Comparison of ENCODE assay signal across 16 cellular contexts in genomic region chr4:61468091-61468720, GRCh38.
DNase-seq lines count a peak whose midpoint lies in the region; ATAC-seq and TF ChIP-seq lines count a peak whose summit lies in the region.
"Had no signal": no experiment of that assay in that cellular context is flagged by ENCODE, and none has a peak within 500 bp of the region (broad histone marks: within the 10 kb centered on the region; RNA-seq: fewer than 3 reads in every experiment).

No MANE protein-coding gene starts in this region.

- peak overlapping the region; percentile 61 for H3K27ac Mint-ChIP-seq in MCF 10A (ENCODE audit: low read depth, unreplicated experiment)
- H3K27ac Mint-ChIP-seq in activated naive CD4-positive, alpha-beta T cell treated with anti-CD3 and anti-CD28 coated beads, Interleukin-2, amount 10 ng/mL, durations not matched to agents 7 days and 5 days = no peak overlapping the region
- H3K27ac Mint-ChIP-seq: activated CD4-positive, alpha-beta T cell treated with anti-CD3 and anti-CD28 coated beads, Interleukin-2, amount 10 ng/mL, durations not matched to agents 7 days and 5 days; dendritic cell treated with granulocyte-macrophage colony-stimulating factor and Interleukin-4, amounts not matched to agents 40 ng/mL and 50 ng/mL, for 4 days had no signal

- DNase-seq in MCF 10A (ENCODE audit: unreplicated experiment) = peak; percentile 93
- DNase-seq in breast epithelium (ENCODE audit: low spot score in 2 of 2) = no peak
- peak; percentile 55 for DNase-seq in T1000 (lab: John Stamatoyannopoulos, UW)
- DNase-seq in foreskin keratinocyte = peak; percentile 84 to 93
- no peak for DNase-seq in Ammon's horn (ENCODE audit: low spot score)
- DNase-seq in activated naive CD4-positive, alpha-beta T cell treated with anti-CD3 and anti-CD28 coated beads, Interleukin-2, amount 10 ng/mL, durations not matched to agents 7 days and 5 days = no peak
- no peak for DNase-seq in stimulated activated CD8-positive, alpha-beta memory T cell treated with anti-CD3 and anti-CD28 coated beads, Interleukin-4, amount 100 ng/mL, for 48 hours
- no peak for DNase-seq in epidermal melanocyte (ENCODE audit: insufficient read length, low spot score)
- DNase-seq: activated CD4-positive, alpha-beta T cell treated with anti-CD3 and anti-CD28 coated beads, Interleukin-2, amount 10 ng/mL, durations not matched to agents 7 days and 5 days; activated effector memory CD4-positive, alpha-beta T cell treated with anti-CD3 and anti-CD28 coated beads, Interleukin-2, amount 50 U/mL, for 16 hours; heart left ventricle; mesendoderm; MG63; NCI-H524 treated with DMSO at 0.1 percent for 48 hours had no signal

- CTCF ChIA-PET in MCF 10A (lab: Yijun Ruan, JAX) = no interaction called here
- CTCF ChIA-PET in activated naive CD4-positive, alpha-beta T cell treated with anti-CD3 and anti-CD28 coated beads, Interleukin-2, amount 10 ng/mL, durations not matched to agents 7 days and 5 days (lab: Charles Lee) = no interaction called here

- no peak for TF ChIP-seq POLR2A in breast epithelium (IDR thresholded peaks at IDR 0.05)

- intact Hi-C loops in MCF 10A (cut with micrococcal nuclease) (loop anchor here (10.0 kb wide), 2 partner anchors 93 to 263 kb away; partner anchors contain the start of gene ADGRL3), breast epithelium (cut with DNase I; ENCODE audit: low total_unique reads) (no loop called here)

- no peaks in the 10 kb centered on the region for H3K36me3 Mint-ChIP-seq in MCF 10A (ENCODE audit: insufficient read depth, unreplicated experiment)
- no peaks in the 10 kb centered on the region for H3K36me3 Mint-ChIP-seq in activated naive CD4-positive, alpha-beta T cell treated with anti-CD3 and anti-CD28 coated beads, Interleukin-2, amount 10 ng/mL, durations not matched to agents 7 days and 5 days

- H3K27me3 Mint-ChIP-seq in MCF 10A (ENCODE audit: insufficient read depth, unreplicated experiment) = no peaks in the 10 kb centered on the region
- H3K27me3 Mint-ChIP-seq in activated naive CD4-positive, alpha-beta T cell treated with anti-CD3 and anti-CD28 coated beads, Interleukin-2, amount 10 ng/mL, durations not matched to agents 7 days and 5 days = no peaks in the 10 kb centered on the region
- H3K27me3 Mint-ChIP-seq: activated CD4-positive, alpha-beta T cell treated with anti-CD3 and anti-CD28 coated beads, Interleukin-2, amount 10 ng/mL, durations not matched to agents 7 days and 5 days; dendritic cell treated with granulocyte-macrophage colony-stimulating factor and Interleukin-4, amounts not matched to agents 40 ng/mL and 50 ng/mL, for 4 days had no signal

- H3K4me1 Mint-ChIP-seq in MCF 10A (ENCODE audit: insufficient read depth, unreplicated experiment) = peaks cover 28% of the 10 kb centered on the region
- no peaks in the 10 kb centered on the region for H3K4me1 Mint-ChIP-seq in activated naive CD4-positive, alpha-beta T cell treated with anti-CD3 and anti-CD28 coated beads, Interleukin-2, amount 10 ng/mL, durations not matched to agents 7 days and 5 days
- H3K4me1 Mint-ChIP-seq: activated CD4-positive, alpha-beta T cell treated with anti-CD3 and anti-CD28 coated beads, Interleukin-2, amount 10 ng/mL, durations not matched to agents 7 days and 5 days had no signal

- H3K27ac ChIP-seq in breast epithelium (no peak overlapping the region), foreskin keratinocyte (no peak overlapping the region)
- H3K27ac ChIP-seq: heart left ventricle had no signal

- POLR2A ChIA-PET in MCF 10A (lab: Yijun Ruan, JAX) = interaction anchor here (0.6 to 1.8 kb wide), 4 partner anchors 16 to 73 kb away, joined by 3 to 6 read pairs (median 4); no protein-coding TSS in a partner anchor

- H3K9me3 ChIP-seq in breast epithelium = no peaks in the 10 kb centered on the region
- H3K9me3 ChIP-seq: heart left ventricle, MG63 had no signal

- TF ChIP-seq CTCF in MCF 10A (IDR thresholded peaks at IDR 0.05; ENCODE audit: unreplicated experiment) (no peak), breast epithelium (IDR thresholded peaks at IDR 0.05) (no peak), foreskin keratinocyte (conservative IDR thresholded peaks at IDR 0.05) (no peak)

- peak; percentile 99 for ATAC-seq in foreskin keratinocyte
- ATAC-seq: heart left ventricle, SK-N-SH treated with all-trans-retinoic acid at 6 μM for 48 hours had no signal

- H3K4me3 ChIP-seq in breast epithelium = no peak overlapping the region
- H3K4me3 ChIP-seq: heart left ventricle, MG63 had no signal

- H3K4me1 ChIP-seq in breast epithelium = no peaks in the 10 kb centered on the region
- peaks cover 25% of the 10 kb centered on the region for H3K4me1 ChIP-seq in foreskin keratinocyte
- H3K4me1 ChIP-seq: heart left ventricle had no signal

- H3K4me3 Mint-ChIP-seq in MCF 10A (ENCODE audit: unreplicated experiment) = no peak overlapping the region
- no peak overlapping the region for H3K4me3 Mint-ChIP-seq in activated naive CD4-positive, alpha-beta T cell treated with anti-CD3 and anti-CD28 coated beads, Interleukin-2, amount 10 ng/mL, durations not matched to agents 7 days and 5 days
- H3K4me3 Mint-ChIP-seq: activated CD4-positive, alpha-beta T cell treated with anti-CD3 and anti-CD28 coated beads, Interleukin-2, amount 10 ng/mL, durations not matched to agents 7 days and 5 days; dendritic cell treated with granulocyte-macrophage colony-stimulating factor and Interleukin-4, amounts not matched to agents 40 ng/mL and 50 ng/mL, for 4 days had no signal

- BruUV-seq in MCF 10A (replicated peaks; lab: Mats Ljungman, UMichigan) = TSS peak; percentile 97

- H3K27me3 ChIP-seq in breast epithelium (no peaks in the 10 kb centered on the region), foreskin keratinocyte (no peaks in the 10 kb centered on the region)
- H3K27me3 ChIP-seq: heart left ventricle, MG63 had no signal

- H3K9me3 Mint-ChIP-seq in MCF 10A (ENCODE audit: unreplicated experiment) = no peaks in the 10 kb centered on the region
- peaks cover 3% of the 10 kb centered on the region for H3K9me3 Mint-ChIP-seq in activated naive CD4-positive, alpha-beta T cell treated with anti-CD3 and anti-CD28 coated beads, Interleukin-2, amount 10 ng/mL, durations not matched to agents 7 days and 5 days
- H3K9me3 Mint-ChIP-seq: dendritic cell treated with granulocyte-macrophage colony-stimulating factor and Interleukin-4, amounts not matched to agents 40 ng/mL and 50 ng/mL, for 4 days had no signal

- no peaks in the 10 kb centered on the region for H3K36me3 ChIP-seq in breast epithelium
- H3K36me3 ChIP-seq: heart left ventricle, MG63 had no signal

Comparison
In these comparisons a context has a peak if more than half of its experiments do, and no peak if none do; other contexts are left out.
1. DNase-seq: peak in MCF 10A (single experiment), T1000 (single experiment) and foreskin keratinocyte (2 of 2); none in breast epithelium (0 of 2), Ammon's horn (single experiment), activated naive CD4-positive, alpha-beta T cell treated with anti-CD3 and anti-CD28 coated beads, Interleukin-2, amount 10 ng/mL, durations not matched to agents 7 days and 5 days (single experiment), stimulated activated CD8-positive, alpha-beta memory T cell treated with anti-CD3 and anti-CD28 coated beads, Interleukin-4, amount 100 ng/mL, for 48 hours (single experiment) and epidermal melanocyte (single experiment).